ENCODE assay signal across 9 cellular contexts in genomic region chr6:150894935-150895686, GRCh38. TPM values are rescaled to one million over a fixed set of nuclear protein-coding genes. Genes with fewer than 3 reads are reported as not detected.
DNase-seq lines count a peak whose midpoint lies in the region; ATAC-seq, FAIRE-seq and TF ChIP-seq lines count a peak whose summit lies in the region.
"Had no signal": no experiment of that assay in that cellular context is flagged by ENCODE, and none has a peak within 500 bp of the region (broad histone marks: within the 10 kb centered on the region; RNA-seq: fewer than 3 reads in every experiment).

No MANE protein-coding gene starts in this region.

- no peaks in the 10 kb centered on the region for H4K20me1 ChIP-seq in GM12878 (ENCODE audit: control insufficient read depth, insufficient read depth)

- H3K79me2 ChIP-seq in GM12878 (ENCODE audit: control insufficient read depth, insufficient read depth, low read length), result peaks cover 1% of the 10 kb centered on the region; the same call in 1 of the 2 replicates

- no peaks in the 10 kb centered on the region for H3K27me3 Mint-ChIP-seq in naive thymus-derived CD4-positive, alpha-beta T cell

- H3K27ac ChIP-seq in GM12878 (ENCODE audit: control insufficient read depth, insufficient read depth), result peak overlapping the region; percentile 46; the same call in 1 of the 2 replicates
- H3K27ac ChIP-seq in naive thymus-derived CD4-positive, alpha-beta T cell (ENCODE audit: low read depth, low read length), result no peak overlapping the region
- H3K27ac ChIP-seq: 22Rv1 had no signal

- BruUV-seq in GM12878 (replicated peaks; lab: Mats Ljungman, UMichigan), result no TSS peak

- WGBS in GM12878 (ENCODE audit: insufficient coverage, insufficient replicate concordance, low lambda C conversion rate, missing lambda C conversion rate), result 19% methylated on average over 12 of the region's 12 CpGs

- peak overlapping the region; percentile 48 for H3K4me2 ChIP-seq in GM12878 (ENCODE audit: control insufficient read depth, insufficient read depth)

- CTCF ChIA-PET in GM12878 (lab: Yijun Ruan, JAX), result interaction anchor here (0.6 to 16.6 kb wide), 11 partner anchors 7 to 477 kb away, joined by 3 to 369 read pairs (median 6); no protein-coding TSS in a partner anchor
- CTCF ChIA-PET in naive thymus-derived CD4-positive, alpha-beta T cell (lab: Charles Lee), result interaction anchor here (0.6 to 8.1 kb wide), 3 partner anchors 14 to 430 kb away, joined by 3 to 96 read pairs (median 5); no protein-coding TSS in a partner anchor

- no peaks in the 10 kb centered on the region for H3K9me3 Mint-ChIP-seq in naive thymus-derived CD4-positive, alpha-beta T cell

- no peak for TF ChIP-seq POLR2A in GM12878 (IDR thresholded peaks at IDR 0.05; ENCODE audit: low read depth, low read length)

- RAD21 ChIA-PET in GM12878 (lab: Charles Lee; ENCODE audit: unreplicated experiment), result interaction anchor here (0.6 to 8.0 kb wide), 7 partner anchors 32 to 1338 kb away, joined by 3 to 180 read pairs (median 3); no protein-coding TSS in a partner anchor

- H3K36me3 ChIP-seq in GM12878 (ENCODE audit: control insufficient read depth in 2 of 2, insufficient read depth in 2 of 2, low read length in 1 of 2), result peaks cover 7 to 8% of the 10 kb centered on the region in 2 experiments
- H3K36me3 ChIP-seq in naive thymus-derived CD4-positive, alpha-beta T cell (ENCODE audit: control insufficient read depth in 2 of 3, insufficient read depth in 3 of 3, low read length in 3 of 3), result no peaks in the 10 kb centered on the region

- peaks cover 42% of the 10 kb centered on the region for H3K4me1 ChIP-seq in GM12878 (ENCODE audit: control insufficient read depth, insufficient read depth, low read length)
- peaks cover 0 to 9% of the 10 kb centered on the region in 2 donors for H3K4me1 ChIP-seq in naive thymus-derived CD4-positive, alpha-beta T cell (ENCODE audit: control insufficient read depth in 2 of 2, insufficient read depth in 2 of 2, low read length in 2 of 2)

- H3K27me3 ChIP-seq in GM12878 (replicated peaks in 1 of 2; ENCODE audit: control insufficient read depth in 2 of 2, insufficient read depth in 2 of 2, low read length in 1 of 2), result no peaks in the 10 kb centered on the region
- H3K27me3 ChIP-seq in naive thymus-derived CD4-positive, alpha-beta T cell (ENCODE audit: control insufficient read depth in 2 of 2, insufficient read depth in 2 of 2, low read length in 2 of 2), result no peaks in the 10 kb centered on the region

- 0 out of 2 replicates have a peak overlapping the region, but pooled peaks have one; percentile 23 for H3K4me3 ChIP-seq in GM12878
- H3K4me3 ChIP-seq in naive thymus-derived CD4-positive, alpha-beta T cell (ENCODE audit: low read length), result no peak overlapping the region

- TF ChIP-seq EP300 in GM12878 (IDR thresholded peaks at IDR 0.05; ENCODE audit: borderline replicate concordance in 1 of 2, control insufficient read depth in 1 of 2, low read depth in 2 of 2, low read length in 2 of 2), result peak; percentile 55; a peak in 2 of 4 replicates

- in situ Hi-C loops in GM12878 (cut with MboI), result loop anchor here (5.0 kb wide), 1 partner anchor 432 kb away; no protein-coding TSS in a partner anchor

- H3K27ac Mint-ChIP-seq in naive thymus-derived CD4-positive, alpha-beta T cell, result peak overlapping the region in 2 of 9 donors; percentile 1 to 39

- peaks cover 2 to 12% (median 3%) of the 10 kb centered on the region in 5 donors for H3K36me3 Mint-ChIP-seq in naive thymus-derived CD4-positive, alpha-beta T cell

- ATAC-seq in HG02642 (IDR thresholded peaks at IDR 0.05; ENCODE audit: poor library complexity, unreplicated experiment) (peak; percentile 64), GM12878 (peak; percentile 75)
- peak; percentile 30 for ATAC-seq in naive thymus-derived CD4-positive, alpha-beta T cell

- peaks cover 5 to 32% (median 14%) of the 10 kb centered on the region in 7 donors for H3K4me1 Mint-ChIP-seq in naive thymus-derived CD4-positive, alpha-beta T cell

- intact Hi-C loops in GM12878 (cut with micrococcal nuclease; ENCODE audit: unreplicated experiment) (loop anchor here (5.0 to 10.0 kb wide), 2 partner anchors 117 to 560 kb away; partner anchors contain the start of gene RMND1), posterior vena cava (cut with DNase I) (loop anchor here (5.0 to 10.0 kb wide), 3 partner anchors 50 to 437 kb away; no protein-coding TSS in a partner anchor)
- intact Hi-C loops in naive thymus-derived CD4-positive, alpha-beta T cell (cut with micrococcal nuclease), result loop anchor here (5.0 to 10.0 kb wide), 3 partner anchors 560 to 1462 kb away; partner anchors contain the start of gene RMND1 (in 1 of the 2)

- TF ChIP-seq RAD21 in GM12878 (IDR thresholded peaks at IDR 0.05; ENCODE audit: insufficient read depth, low read depth, low read length), result no peak

- SMC1A ChIA-PET in GM12878 (lab: Charles Lee; ENCODE audit: uncharacterized antibody, unreplicated experiment), result interaction anchor here (0.8 to 11.4 kb wide), 7 partner anchors 19 to 481 kb away, joined by 3 to 200 read pairs (median 4); no protein-coding TSS in a partner anchor

- 0 out of 2 replicates have a peak overlapping the region, but pooled peaks have one; percentile 9 for H3K9ac ChIP-seq in GM12878 (ENCODE audit: control insufficient read depth, insufficient read depth, low read length)

- H3K4me3 Mint-ChIP-seq in naive thymus-derived CD4-positive, alpha-beta T cell, result peak overlapping the region in 4 of 10 donors; percentile 20 to 74 (median 32)

- H3K9me3 ChIP-seq in GM12878 (replicated peaks; ENCODE audit: control insufficient read depth, insufficient read depth, low read length), result no peaks in the 10 kb centered on the region
- no peaks in the 10 kb centered on the region for H3K9me3 ChIP-seq in naive thymus-derived CD4-positive, alpha-beta T cell (ENCODE audit: control insufficient read depth in 2 of 3, low read length in 3 of 3)

- no peak for FAIRE-seq in GM12878 (lab: Jason Lieb, UNC)

- POLR2A ChIA-PET in GM12878 (lab: Charles Lee), result interaction anchor here (0.6 kb wide), 1 partner anchor 37 kb away, joined by 5 read pairs; no protein-coding TSS in a partner anchor
- POLR2A ChIA-PET in naive thymus-derived CD4-positive, alpha-beta T cell (lab: Charles Lee), result no interaction called here

- no peak for TF ChIP-seq CTCF in GM12878 (IDR thresholded peaks at IDR 0.05 in 2 of 3, conservative IDR thresholded peaks at IDR 0.05 in 1 of 3; ENCODE audit: control insufficient read depth in 2 of 3, extremely low read depth in 1 of 3, insufficient read depth in 1 of 3, low read depth in 3 of 3, low read length in 3 of 3)

- DNase-seq in NCI-H1417 (lab: John Stamatoyannopoulos, UW) (peak; percentile 25 to 85 (median 68)), NCI-H1417 treated with DMSO at 0.1 percent for 48 hours (lab: John Stamatoyannopoulos, UW) (no peak), NCI-H2196 (lab: John Stamatoyannopoulos, UW; ENCODE audit: unreplicated experiment) (peak; percentile 43), GM12878 (ENCODE audit: low read depth, low spot score) (peak; percentile 61), germinal center (ENCODE audit: low spot score) (no peak), posterior vena cava (ENCODE audit: low spot score) (no peak)
- DNase-seq in naive thymus-derived CD4-positive, alpha-beta T cell, result peak in 1 of 9 donors; percentile 22

- H2AFZ ChIP-seq in GM12878 (ENCODE audit: control insufficient read depth, low read depth, low read length), result no peak overlapping the region

TF ChIP-seq in GM12878, 131 proteins besides CTCF, POLR2A, EP300 and RAD21 (continues in another document):
- TF ChIP-seq IRF4 (IDR thresholded peaks at IDR 0.05; ENCODE audit: low read depth, low read length) (peak; percentile 44; the same call in 1 of the 2 replicates), HCFC1 (IDR thresholded peaks at IDR 0.05; ENCODE audit: low read length) (no peak), TBL1XR1 (IDR thresholded peaks at IDR 0.05; ENCODE audit: low read depth, low read length) (peak; percentile 86; the same call in 1 of the 2 replicates), JUNB (IDR thresholded peaks at IDR 0.05) (peak; percentile 72), KLF5 (IDR thresholded peaks at IDR 0.05; ENCODE audit: partially characterized antibody) (no peak), MAX (IDR thresholded peaks at IDR 0.05; ENCODE audit: low read depth, low read length) (no peak), E2F4 (IDR thresholded peaks at IDR 0.05; ENCODE audit: low read depth, low read length) (no peak), SREBF1 (IDR thresholded peaks at IDR 0.05; ENCODE audit: low read length) (no peak)

RNA-seq across cellular contexts. Expression of gene MTHFD1L, which starts 29.6 kb away (rescaled TPM):
- 80.7 and 85.3 TPM in 2 replicates for total RNA-seq in GM12878 (2013; cell fraction: nucleolus; rRNA removed)
- total RNA-seq in GM12878 (2014; rRNA removed) (23.0 and 24.3 TPM in 2 replicates), GM12878 (2014; rRNA removed; fragmentation: Illumina TruSeq; extraction: Trizol) (30.9 and 32.3 TPM in 2 replicates), GM12878 (2021) (69.1 and 75.5 TPM in 2 replicates), posterior vena cava (10 to 100 TPM; 45.3 to 53.4 TPM)
- polyA plus RNA-seq in GM12878 (2011; ENCODE audit: low read depth), result 22.1 TPM
- polyA plus RNA-seq in GM12878 (2011; rRNA removed) (48.1 and 62.7 TPM in 2 replicates), GM12878 (2014; fragmentation: Illumina TruSeq; extraction: Trizol) (39.0 and 39.5 TPM in 2 replicates), GM12878 (2014; fragmentation: Nextera tagmentation; extraction: Ambion mirVana) (10 to 100 TPM; 15.6 to 21.8 TPM), GM12878 (2014; rRNA removed) (25.2 and 27.8 TPM in 2 replicates), GM12878 (2016; fragmentation: Nextera tagmentation; extraction: Ambion mirVana) (10 to 100 TPM; 11.7 to 46.7 TPM)
- polyA plus RNA-seq in GM12878 (2011; cell fraction: cytosol; rRNA removed), result 30.8 and 36.2 TPM in 2 replicates
- 32.6 and 39.7 TPM in 2 replicates for polyA plus RNA-seq in GM12878 (2011; cell fraction: nucleus; rRNA removed)
- 27.5 and 36.5 TPM in 2 replicates for polyA plus RNA-seq in GM12878 (2012)
- 46.3 and 55.4 TPM in 2 replicates for polyA minus RNA-seq in GM12878 (2011; rRNA and poly(A)+ RNA removed)
- polyA minus RNA-seq in GM12878 (2011; cell fraction: cytosol; rRNA and poly(A)+ RNA removed), result 14.4 and 20.5 TPM in 2 replicates
- 33.1 and 50.9 TPM in 2 replicates for polyA minus RNA-seq in GM12878 (2011; cell fraction: nucleus; rRNA and poly(A)+ RNA removed)
- total RNA-seq in naive thymus-derived CD4-positive, alpha-beta T cell, result 10 to 100 TPM in 2 of 5 experiments, 1 to 10 TPM in 3; 6.4 to 57.8 (median 9.3) TPM
- 1 to 10 TPM; 5.7 to 7.8 TPM for polyA plus RNA-seq in naive thymus-derived CD4-positive, alpha-beta T cell

Comparison
In these comparisons a context has a peak if more than half of its experiments do, and no peak if none do; other contexts are left out.
1. DNase-seq: peak in NCI-H1417 (3 of 3), NCI-H2196 (single experiment) and GM12878 (single experiment); none in NCI-H1417 treated with DMSO at 0.1 percent for 48 hours (single experiment), germinal center (single experiment) and posterior vena cava (single experiment).
2. Peak in every context shown above with its lines, with median percentiles within 50 percentile points of each other: ATAC-seq.